Comparison of ENCODE assay signal across 26 cellular contexts in genomic region chr12:113180333-113180732, GRCh38. TPM values are rescaled to one million over a fixed set of nuclear protein-coding genes. Genes with fewer than 3 reads are reported as not detected.
"Had no signal": no experiment of that assay in that cellular context is flagged by ENCODE, and none has a peak within 500 bp of the region (broad histone marks: within the 10 kb centered on the region; RNA-seq: fewer than 3 reads in every experiment).

No MANE protein-coding gene starts in this region.

- H3K4me3 ChIP-seq: lower lobe of right lung, mucosa of descending colon, pancreas, skin epidermis, testis, upper lobe of left lung had no signal

- H3K27ac ChIP-seq: lower lobe of right lung, pancreas, skin epidermis, testis, upper lobe of left lung had no signal

- FAIRE-seq: pancreas had no signal

- H3K9me3 ChIP-seq: lower lobe of right lung, mucosa of descending colon, pancreas, testis, upper lobe of left lung had no signal

- H3K27me3 Mint-ChIP-seq: activated CD4-positive, alpha-beta memory T cell treated with anti-CD3 and anti-CD28 coated beads for 36 hours; activated CD8-positive, alpha-beta memory T cell treated with anti-CD3 and anti-CD28 coated beads, Interleukin-2, amount 10 ng/mL, durations not matched to agents 7 days and 5 days; naive B cell had no signal

- H3K9me3 Mint-ChIP-seq: activated naive CD4-positive, alpha-beta T cell treated with anti-CD3 and anti-CD28 coated beads, Interleukin-2, amount 50 U/mL, for 72 hours; T-helper 1 cell treated with Interleukin-12 subunit alpha and Interleukin-12 subunit beta and Interleukin-4 antibody, amounts not matched to agents 30 μg/mL and 1 μg/mL, for 36 hours had no signal

- H3K27me3 ChIP-seq: pancreas, testis, upper lobe of left lung had no signal

- H3K4me3 Mint-ChIP-seq: activated CD4-positive, alpha-beta memory T cell treated with anti-CD3 and anti-CD28 coated beads for 36 hours; activated CD8-positive, alpha-beta memory T cell treated with anti-CD3 and anti-CD28 coated beads, Interleukin-2, amount 10 ng/mL, durations not matched to agents 7 days and 5 days; brain; T-helper 1 cell treated with Interleukin-12 subunit alpha and Interleukin-12 subunit beta and Interleukin-4 antibody, amounts not matched to agents 30 μg/mL and 1 μg/mL, for 36 hours had no signal

- DNase-seq: activated CD4-positive, alpha-beta memory T cell treated with anti-CD3 and anti-CD28 coated beads for 36 hours; activated CD4-positive, alpha-beta T cell treated with anti-CD3 and anti-CD28 coated beads for 48 hours; activated CD8-positive, alpha-beta memory T cell treated with anti-CD3 and anti-CD28 coated beads, Interleukin-2, amount 10 ng/mL, durations not matched to agents 7 days and 5 days; activated T-cell treated with anti-CD3 and anti-CD28 coated beads for 4 hours; aorta; central memory CD4-positive, alpha-beta T cell; dermis blood vessel endothelial cell; effector CD8-positive, alpha-beta T cell; foreskin melanocyte; lower lobe of right lung; mesendoderm; mucosa of descending colon; naive B cell; pancreas; right cardiac atrium; stimulated activated CD4-positive, alpha-beta T cell treated with anti-CD3 and anti-CD28 coated beads, Interleukin-2, amount 100 ng/mL, for 24 hours; stimulated activated naive CD4-positive, alpha-beta T cell; testis; upper lobe of left lung had no signal

- H3K27ac Mint-ChIP-seq: activated CD4-positive, alpha-beta memory T cell treated with anti-CD3 and anti-CD28 coated beads for 36 hours; activated CD8-positive, alpha-beta memory T cell treated with anti-CD3 and anti-CD28 coated beads, Interleukin-2, amount 10 ng/mL, durations not matched to agents 7 days and 5 days; brain; T-helper 1 cell treated with Interleukin-12 subunit alpha and Interleukin-12 subunit beta and Interleukin-4 antibody, amounts not matched to agents 30 μg/mL and 1 μg/mL, for 36 hours had no signal

- ATAC-seq: activated CD8-positive, alpha-beta memory T cell treated with anti-CD3 and anti-CD28 coated beads, Interleukin-2, amount 10 ng/mL, durations not matched to agents 7 days and 5 days; activated naive CD4-positive, alpha-beta T cell treated with anti-CD3 and anti-CD28 coated beads, Interleukin-2, amount 50 U/mL, for 72 hours; left lobe of liver; lower lobe of right lung; mucosa of descending colon; pancreas; right cardiac atrium had no signal

RNA-seq across cellular contexts. Expression of gene CFAP73, which starts 30.8 kb away (rescaled TPM):
- total RNA-seq: activated CD8-positive, alpha-beta memory T cell treated with anti-CD3 and anti-CD28 coated beads, Interleukin-2, amount 10 ng/mL, durations not matched to agents 7 days and 5 days; aorta; dermis blood vessel endothelial cell; kidney epithelial cell; left lobe of liver; pulmonary artery endothelial cell; right cardiac atrium had no signal

RNA-seq across cellular contexts. Expression of gene RASAL1, which starts 44.8 kb away (rescaled TPM):
- total RNA-seq: activated CD8-positive, alpha-beta memory T cell treated with anti-CD3 and anti-CD28 coated beads, Interleukin-2, amount 10 ng/mL, durations not matched to agents 7 days and 5 days; aorta; pulmonary artery endothelial cell; right cardiac atrium had no signal
- polyA plus RNA-seq: aorta, right cardiac atrium had no signal
